22 cellular contexts compared by ENCODE assay signal in genomic region chr2:239621611-239622010, GRCh38.
"Had no signal": no experiment of that assay in that cellular context is flagged by ENCODE, and none has a peak within 500 bp of the region (broad histone marks: within the 10 kb centered on the region; RNA-seq: fewer than 3 reads in every experiment).

No MANE protein-coding gene starts in this region.

- DNase-seq: activated CD4-positive, alpha-beta T cell treated with anti-CD3 and anti-CD28 coated beads for 36 hours; activated CD4-positive, alpha-beta T cell treated with anti-CD3 and anti-CD28 coated beads, Interleukin-2, amount 50 U/mL, for 4 hours; activated CD4-positive, CD25-positive, alpha-beta regulatory T cell; activated effector memory CD4-positive, alpha-beta T cell treated with Interleukin-2 at 50 U/mL for 16 hours; activated naive CD4-positive, alpha-beta T cell treated with Interleukin-2 at 50 U/mL for 16 hours; anterior cingulate cortex; dermis blood vessel endothelial cell; effector CD8-positive, alpha-beta T cell; erythroblast; gastrocnemius medialis; glutamatergic neuron; left cardiac atrium; left ventricle myocardium superior; ovary; psoas muscle; stimulated activated CD4-positive, alpha-beta T cell treated with anti-CD3 and anti-CD28 coated beads, Interleukin-15, amount 100 ng/mL, for 24 hours; stimulated activated CD4-positive, alpha-beta T cell treated with anti-CD3 and anti-CD28 coated beads, Interleukin-2, amount 100 ng/mL, for 24 hours; stimulated activated naive CD8-positive, alpha-beta T cell treated with anti-CD3 and anti-CD28 coated beads, Interleukin-15, Interleukin-2, amounts not matched to agents 100 U/mL and 50 U/mL, for 24 hours; T-helper 1 cell; testis; transverse colon; uterus had no signal

- ATAC-seq: activated CD4-positive, alpha-beta T cell treated with anti-CD3 and anti-CD28 coated beads for 36 hours; gastrocnemius medialis; left cardiac atrium; left ventricle myocardium superior; psoas muscle; stimulated activated naive CD8-positive, alpha-beta T cell treated with anti-CD3 and anti-CD28 coated beads, Interleukin-15, Interleukin-2, amounts not matched to agents 100 U/mL and 50 U/mL, for 24 hours had no signal
